Comparison of ENCODE assay signal across 15 cellular contexts in genomic region chr11:133834399-133835257, GRCh38. TPM values are rescaled to one million over a fixed set of nuclear protein-coding genes. Genes with fewer than 3 reads are reported as not detected.
A peak's percentile ranks its signal among the peaks of the same experiment; 100 is the strongest.
DNase-seq lines count a peak whose midpoint lies in the region; ATAC-seq and TF ChIP-seq lines count a peak whose summit lies in the region.
"Had no signal": no experiment of that assay in that cellular context is flagged by ENCODE, and none has a peak within 500 bp of the region (broad histone marks: within the 10 kb centered on the region; RNA-seq: fewer than 3 reads in every experiment).

No MANE protein-coding gene starts in this region.

- H3K4me1 ChIP-seq in testis: no peaks in the 10 kb centered on the region
- no peaks in the 10 kb centered on the region for H3K4me1 ChIP-seq in body of pancreas

- CTCF ChIA-PET in activated CD4-positive, alpha-beta memory T cell treated with anti-CD3 and anti-CD28 coated beads for 36 hours (lab: Charles Lee): interaction anchor here (1.0 to 2.6 kb wide), 7 partner anchors 11 to 755 kb away, joined by 3 to 33 read pairs (median 4); no protein-coding TSS in a partner anchor
- CTCF ChIA-PET in T-cell (lab: Charles Lee): interaction anchor here in 1 of 2 donors (0.7 to 1.1 kb wide), 2 partner anchors 684 to 700 kb away, joined by 3 to 6 read pairs; no protein-coding TSS in a partner anchor

- ATAC-seq in GM18907 (IDR thresholded peaks at IDR 0.05; ENCODE audit: unreplicated experiment) (peak; percentile 16), GM21515 (IDR thresholded peaks at IDR 0.05; ENCODE audit: unreplicated experiment) (peak; percentile 23), HG03196 (IDR thresholded peaks at IDR 0.05; ENCODE audit: unreplicated experiment) (peak; percentile 11), body of pancreas (no peak), T-cell (replicated peaks in 1 of 4) (no peak)

- DNase-seq in islet precursor cell (peak; percentile 68), testis (no peak), body of pancreas (no peak), T-cell (no peak)
- no peak for DNase-seq in activated CD4-positive, alpha-beta memory T cell treated with anti-CD3 and anti-CD28 coated beads for 36 hours
- DNase-seq: effector memory CD8-positive, alpha-beta T cell; right cardiac atrium had no signal

- POLR2A ChIA-PET in activated CD4-positive, alpha-beta memory T cell treated with anti-CD3 and anti-CD28 coated beads for 36 hours (lab: Charles Lee): no interaction called here
- POLR2A ChIA-PET in T-cell (lab: Charles Lee): no interaction called here

- H3K9me3 Mint-ChIP-seq in activated CD4-positive, alpha-beta memory T cell treated with anti-CD3 and anti-CD28 coated beads for 36 hours: peaks cover 2% of the 10 kb centered on the region
- peaks cover 0 to 5% (median 2%) of the 10 kb centered on the region in 3 donors for H3K9me3 Mint-ChIP-seq in T-cell
- H3K9me3 Mint-ChIP-seq: activated CD4-positive, alpha-beta T cell treated with anti-CD3 and anti-CD28 coated beads, Interleukin-2, amount 10 ng/mL, durations not matched to agents 7 days and 5 days; effector memory CD8-positive, alpha-beta T cell had no signal

- H3K27me3 ChIP-seq in testis (no peaks in the 10 kb centered on the region), body of pancreas (no peaks in the 10 kb centered on the region)
- H3K27me3 ChIP-seq: hepatocyte, upper lobe of left lung had no signal

- intact Hi-C loops in activated CD4-positive, alpha-beta memory T cell treated with anti-CD3 and anti-CD28 coated beads for 36 hours (cut with micrococcal nuclease): loop anchor here (1.0 to 5.0 kb wide), 2 partner anchors 700 to 752 kb away; no protein-coding TSS in a partner anchor
- intact Hi-C loops in testis (cut with DNase I; ENCODE audit: low total_unique reads): loop anchor here (5.0 kb wide), 1 partner anchor 752 kb away; no protein-coding TSS in a partner anchor
- intact Hi-C loops in body of pancreas (cut with DNase I): loop anchor here (10.0 kb wide), 2 partner anchors 700 to 750 kb away; no protein-coding TSS in a partner anchor

- TF ChIP-seq CTCF in testis (IDR thresholded peaks at IDR 0.05) (no peak), body of pancreas (IDR thresholded peaks at IDR 0.05) (no peak)

- H3K4me3 ChIP-seq in testis (no peak overlapping the region), body of pancreas (no peak overlapping the region)
- H3K4me3 ChIP-seq: hepatocyte, SK-N-MC, upper lobe of left lung had no signal

- no peak overlapping the region for H3K4me3 Mint-ChIP-seq in activated CD4-positive, alpha-beta memory T cell treated with anti-CD3 and anti-CD28 coated beads for 36 hours
- no peak overlapping the region for H3K4me3 Mint-ChIP-seq in T-cell
- H3K4me3 Mint-ChIP-seq: activated CD4-positive, alpha-beta T cell treated with anti-CD3 and anti-CD28 coated beads, Interleukin-2, amount 10 ng/mL, durations not matched to agents 7 days and 5 days; effector memory CD8-positive, alpha-beta T cell had no signal

- no peak overlapping the region for H3K27ac Mint-ChIP-seq in activated CD4-positive, alpha-beta memory T cell treated with anti-CD3 and anti-CD28 coated beads for 36 hours
- no peak overlapping the region for H3K27ac Mint-ChIP-seq in T-cell

- no peak overlapping the region for H3K27ac ChIP-seq in testis
- no peak overlapping the region for H3K27ac ChIP-seq in body of pancreas
- H3K27ac ChIP-seq: hepatocyte, SK-N-MC, upper lobe of left lung had no signal

- no peaks in the 10 kb centered on the region for H3K36me3 Mint-ChIP-seq in activated CD4-positive, alpha-beta memory T cell treated with anti-CD3 and anti-CD28 coated beads for 36 hours
- H3K36me3 Mint-ChIP-seq in T-cell: no peaks in the 10 kb centered on the region

- WGBS in testis, 2 donors: 77% methylated on average over 13 of the region's 13 CpGs
- WGBS in body of pancreas, 2 donors: 77% methylated on average over 13 of the region's 13 CpGs

- no peaks in the 10 kb centered on the region for H3K9me3 ChIP-seq in testis
- peaks cover 0 to 7% (median 0%) of the 10 kb centered on the region in 3 donors for H3K9me3 ChIP-seq in body of pancreas
- H3K9me3 ChIP-seq: upper lobe of left lung had no signal

- H3K36me3 ChIP-seq in testis (ENCODE audit: low read depth, missing control alignments) (no peaks in the 10 kb centered on the region), body of pancreas (replicated peaks in 1 of 2; ENCODE audit: insufficient read depth in 1 of 2, low read depth in 2 of 2) (no peaks in the 10 kb centered on the region)
- H3K36me3 ChIP-seq: upper lobe of left lung had no signal

- H3K4me1 Mint-ChIP-seq in activated CD4-positive, alpha-beta memory T cell treated with anti-CD3 and anti-CD28 coated beads for 36 hours (ENCODE audit: low read depth): peaks cover 10% of the 10 kb centered on the region
- H3K4me1 Mint-ChIP-seq in T-cell: peaks cover 9 to 11% (median 10%) of the 10 kb centered on the region in 3 donors

- no peak for TF ChIP-seq POLR2A in testis (IDR thresholded peaks at IDR 0.05)
- TF ChIP-seq POLR2A in body of pancreas (IDR thresholded peaks at IDR 0.05): no peak

- H3K27me3 Mint-ChIP-seq in activated CD4-positive, alpha-beta memory T cell treated with anti-CD3 and anti-CD28 coated beads for 36 hours: peaks cover 2% of the 10 kb centered on the region
- H3K27me3 Mint-ChIP-seq in T-cell: peaks cover 22 to 24% of the 10 kb centered on the region in 2 donors

RNA-seq across cellular contexts. Expression of gene SPATA19, which starts 10.7 kb away (rescaled TPM):
- not detected for total RNA-seq in activated CD4-positive, alpha-beta memory T cell treated with anti-CD3 and anti-CD28 coated beads for 36 hours
- total RNA-seq in testis (100 to 1,000 TPM in 1 of 2 donors, 10 to 100 TPM in 1; 43.4 to 154 TPM), body of pancreas (not detected), T-cell (not detected)
- 142 TPM for polyA plus RNA-seq in testis (ENCODE audit: insufficient read depth, low read depth, low replicate concordance)
- total RNA-seq: activated CD4-positive, alpha-beta T cell treated with anti-CD3 and anti-CD28 coated beads, Interleukin-2, amount 10 ng/mL, durations not matched to agents 7 days and 5 days; hepatocyte; M059J; right cardiac atrium; upper lobe of left lung had no signal
- polyA plus RNA-seq: hepatocyte, right cardiac atrium had no signal

Comparison
In these comparisons a context has a peak if more than half of its experiments do, and no peak if none do; other contexts are left out.
1. ATAC-seq: peak in GM18907 (single experiment), GM21515 (single experiment) and HG03196 (single experiment); none in body of pancreas (single experiment) and T-cell (0 of 4).
2. RNA of gene SPATA19, which starts 10.7 kb away (total RNA-seq): 43.4 to 154 TPM in testis; not detected in activated CD4-positive, alpha-beta memory T cell treated with anti-CD3 and anti-CD28 coated beads for 36 hours, not detected in body of pancreas and not detected in T-cell; every median in the first group is over 10 times any median in the second.